Comparison of ENCODE assay signal across 10 cellular contexts in genomic region chr13:20997301-20998061, GRCh38.
DNase-seq lines count a peak whose midpoint lies in the region; TF ChIP-seq lines count a peak whose summit lies in the region.
"Had no signal": no experiment of that assay in that cellular context is flagged by ENCODE, and none has a peak within 500 bp of the region (broad histone marks: within the 10 kb centered on the region; RNA-seq: fewer than 3 reads in every experiment).

No MANE protein-coding gene starts in this region.

- intact Hi-C loops in esophagus muscularis mucosa (cut with DNase I) = no loop called here

- TF ChIP-seq POLR2A in esophagus muscularis mucosa (IDR thresholded peaks at IDR 0.05; ENCODE audit: low read depth) = no peak

- H3K9me3 ChIP-seq in MG63 (peaks cover 2% of the 10 kb centered on the region; the same call in 1 of the 2 replicates), esophagus muscularis mucosa (peaks cover 0 to 7% (median 3%) of the 10 kb centered on the region in 4 donors)

- H3K4me1 ChIP-seq in esophagus muscularis mucosa = peaks cover 25 to 61% (median 34%) of the 10 kb centered on the region in 4 donors

- POLR2A ChIA-PET in AG04449 (lab: Yijun Ruan, JAX) = interaction anchor here (1.0 to 2.1 kb wide), 6 partner anchors 18 to 179 kb away, joined by 3 to 6 read pairs (median 4); partner anchors contain the start of genes MRPL57 and SKA3

- TF ChIP-seq EP300 in esophagus muscularis mucosa (IDR thresholded peaks at IDR 0.05) = no peak

- H3K4me3 ChIP-seq in AG04449 (ENCODE audit: low read depth, low read length) = peak overlapping the region; percentile 16
- no peak overlapping the region for H3K4me3 ChIP-seq in MG63
- no peak overlapping the region for H3K4me3 ChIP-seq in esophagus muscularis mucosa
- H3K4me3 ChIP-seq: BLaER1 treated with 17β-estradiol and CSF1 and Interleukin-3, amounts not matched to agents 10 nM and 100 nM had no signal

- DNase-seq in AG04449 (ENCODE audit: low read depth, low spot score) (peak; percentile 93), MG63 (peak; percentile 93), esophagus muscularis mucosa (ENCODE audit: extremely low spot score) (no peak), myocyte (ENCODE audit: low read depth) (peak; percentile 68), GM13977 (ENCODE audit: low spot score) (no peak), C1 segment of cervical spinal cord (lab: John Stamatoyannopoulos, UW) (no peak), DMS 273 (lab: John Stamatoyannopoulos, UW; ENCODE audit: unreplicated experiment) (no peak), ecto neural progenitor cell (ENCODE audit: low spot score) (no peak)
- DNase-seq: activated T-cell treated with anti-CD3 and anti-CD28 coated beads for 4 hours had no signal

- 63% methylated on average over 11 of the region's 12 CpGs for WGBS in esophagus muscularis mucosa

- TF ChIP-seq CTCF in AG04449 (IDR thresholded peaks at IDR 0.05; ENCODE audit: insufficient read depth, low read length, missing control alignments) (no peak), esophagus muscularis mucosa (IDR thresholded peaks at IDR 0.05) (no peak), GM13977 (IDR thresholded peaks at IDR 0.05; ENCODE audit: extremely low read depth, insufficient read depth, missing control alignments) (no peak)

- no peaks in the 10 kb centered on the region for H3K27me3 ChIP-seq in MG63
- H3K27me3 ChIP-seq in esophagus muscularis mucosa = no peaks in the 10 kb centered on the region
- H3K27me3 ChIP-seq: BLaER1 treated with 17β-estradiol and CSF1 and Interleukin-3, amounts not matched to agents 10 nM and 100 nM had no signal

- H3K27ac ChIP-seq in esophagus muscularis mucosa (replicated peaks in 1 of 4) = peak overlapping the region; percentile 22 to 58 (median 41)
- H3K27ac ChIP-seq: BLaER1 treated with 17β-estradiol and CSF1 and Interleukin-3, amounts not matched to agents 10 nM and 100 nM had no signal

- peaks cover 28% of the 10 kb centered on the region for H3K36me3 ChIP-seq in MG63
- peaks cover 0 to 17% (median 13%) of the 10 kb centered on the region in 4 donors for H3K36me3 ChIP-seq in esophagus muscularis mucosa

- in situ Hi-C loops in GM13977 (cut with MboI; ENCODE audit: low pct_unique_long_range_greater_than_20kb, low sequenced_read_pairs, unreplicated experiment) = no loop called here

- CTCF ChIA-PET in AG04449 (lab: Yijun Ruan, JAX) = interaction anchor here (0.8 to 2.1 kb wide), 5 partner anchors 13 to 65 kb away, joined by 3 to 10 read pairs (median 3); no protein-coding TSS in a partner anchor

Comparison
In these comparisons a context has a peak if more than half of its experiments do, and no peak if none do; other contexts are left out.
1. DNase-seq: peak in AG04449 (single experiment), MG63 (single experiment) and myocyte (single experiment); none in esophagus muscularis mucosa (single experiment), GM13977 (single experiment), C1 segment of cervical spinal cord (0 of 14), DMS 273 (single experiment) and ecto neural progenitor cell (single experiment).